Comparison of ENCODE assay signal across 8 cellular contexts in the genomic region with DNA sequence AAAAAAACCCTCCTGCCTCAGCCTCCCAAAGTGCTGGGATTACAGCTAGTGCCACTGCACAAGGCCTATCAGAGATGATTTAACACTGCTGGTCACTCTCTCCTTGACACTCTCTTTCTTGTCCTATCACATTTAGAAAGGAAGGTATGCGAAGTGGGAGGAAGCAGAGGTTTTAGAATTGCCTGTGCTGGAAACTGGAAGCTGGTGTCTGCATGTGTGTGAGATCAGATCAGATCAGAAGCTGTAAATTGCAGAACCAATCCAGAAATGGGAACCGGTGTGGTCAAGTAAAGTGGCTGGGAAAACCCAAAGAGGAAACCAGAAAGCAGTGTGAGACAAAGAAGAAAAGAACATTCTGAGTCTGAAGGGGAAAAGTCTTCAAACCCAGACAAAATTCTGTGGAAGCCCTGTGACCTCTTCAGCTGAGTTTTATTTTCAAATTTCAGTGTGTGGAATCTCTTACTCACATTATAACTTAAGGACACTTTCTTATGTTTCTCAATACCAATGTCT. TPM values are rescaled to one million over a fixed set of nuclear protein-coding genes. Genes with fewer than 3 reads are reported as not detected.
DNase-seq lines count a peak whose midpoint lies in the region; ATAC-seq, FAIRE-seq and TF ChIP-seq lines count a peak whose summit lies in the region.

No MANE protein-coding gene starts in this region.

- DNase-seq in GDM1 (lab: John Stamatoyannopoulos, UW) (peak; percentile 77), dermis blood vessel endothelial cell (no peak), H54 (ENCODE audit: insufficient read length, low spot score) (no peak), urothelium cell line (ENCODE audit: low spot score) (no peak), midbrain (lab: John Stamatoyannopoulos, UW) (no peak)
- DNase-seq in activated T-helper 1 cell treated with anti-CD3 and anti-CD28 coated beads, Interleukin-12 subunit alpha, Interleukin-12 subunit beta, Interleukin-2, Interleukin-4 antibody, amounts not matched to agents 30 ng/mL and 10 ng/mL and 1 ng/mL, durations not matched to agents 14 hours and 24 hours and 36 hours (ENCODE audit: low spot score) = peak; percentile 39

- H3K36me3 Mint-ChIP-seq in activated T-helper 1 cell treated with anti-CD3 and anti-CD28 coated beads, Interleukin-12 subunit alpha, Interleukin-12 subunit beta, Interleukin-2, Interleukin-4 antibody, amounts not matched to agents 30 ng/mL and 10 ng/mL and 1 ng/mL, durations not matched to agents 14 hours and 24 hours and 36 hours (ENCODE audit: low read depth) = no peaks in the 10 kb centered on the region

- peaks cover 38% of the 10 kb centered on the region for H3K4me1 Mint-ChIP-seq in activated T-helper 1 cell treated with anti-CD3 and anti-CD28 coated beads, Interleukin-12 subunit alpha, Interleukin-12 subunit beta, Interleukin-2, Interleukin-4 antibody, amounts not matched to agents 30 ng/mL and 10 ng/mL and 1 ng/mL, durations not matched to agents 14 hours and 24 hours and 36 hours (ENCODE audit: low read depth)

- H3K9me3 Mint-ChIP-seq in activated T-helper 1 cell treated with anti-CD3 and anti-CD28 coated beads, Interleukin-12 subunit alpha, Interleukin-12 subunit beta, Interleukin-2, Interleukin-4 antibody, amounts not matched to agents 30 ng/mL and 10 ng/mL and 1 ng/mL, durations not matched to agents 14 hours and 24 hours and 36 hours = peaks cover 6% of the 10 kb centered on the region

- intact Hi-C loops in activated T-helper 1 cell treated with anti-CD3 and anti-CD28 coated beads, Interleukin-12 subunit alpha, Interleukin-12 subunit beta, Interleukin-2, Interleukin-4 antibody, amounts not matched to agents 30 ng/mL and 10 ng/mL and 1 ng/mL, durations not matched to agents 14 hours and 24 hours and 36 hours (cut with micrococcal nuclease) = loop anchor here (1.0 to 10.0 kb wide), 10 partner anchors 8 to 1526 kb away; partner anchors contain the start of genes RAB5A and SGO1

- TF ChIP-seq POLR2A in H54 (IDR thresholded peaks at IDR 0.05; ENCODE audit: low read depth, low read length) = no peak

- H3K4me3 Mint-ChIP-seq in activated T-helper 1 cell treated with anti-CD3 and anti-CD28 coated beads, Interleukin-12 subunit alpha, Interleukin-12 subunit beta, Interleukin-2, Interleukin-4 antibody, amounts not matched to agents 30 ng/mL and 10 ng/mL and 1 ng/mL, durations not matched to agents 14 hours and 24 hours and 36 hours = peak overlapping the region; percentile 50

- ATAC-seq in GM19397 (IDR thresholded peaks at IDR 0.05; ENCODE audit: unreplicated experiment) (peak; percentile 83), HG03342 (IDR thresholded peaks at IDR 0.05; ENCODE audit: unreplicated experiment) (peak; percentile 77)

- H3K27ac Mint-ChIP-seq in activated T-helper 1 cell treated with anti-CD3 and anti-CD28 coated beads, Interleukin-12 subunit alpha, Interleukin-12 subunit beta, Interleukin-2, Interleukin-4 antibody, amounts not matched to agents 30 ng/mL and 10 ng/mL and 1 ng/mL, durations not matched to agents 14 hours and 24 hours and 36 hours = peak overlapping the region; percentile 95

- FAIRE-seq in H54 (lab: Jason Lieb, UNC) = no peak
- no peak for FAIRE-seq in urothelium cell line (lab: Jason Lieb, UNC)

- peaks cover 4% of the 10 kb centered on the region for H3K27me3 Mint-ChIP-seq in activated T-helper 1 cell treated with anti-CD3 and anti-CD28 coated beads, Interleukin-12 subunit alpha, Interleukin-12 subunit beta, Interleukin-2, Interleukin-4 antibody, amounts not matched to agents 30 ng/mL and 10 ng/mL and 1 ng/mL, durations not matched to agents 14 hours and 24 hours and 36 hours (ENCODE audit: insufficient read depth)

RNA-seq across cellular contexts. Expression of gene EFHB, which starts 2.8 kb away (rescaled TPM):
- total RNA-seq in activated T-helper 1 cell treated with anti-CD3 and anti-CD28 coated beads, Interleukin-12 subunit alpha, Interleukin-12 subunit beta, Interleukin-2, Interleukin-4 antibody, amounts not matched to agents 30 ng/mL and 10 ng/mL and 1 ng/mL, durations not matched to agents 14 hours and 24 hours and 36 hours = 0.24 and 0.34 TPM in 2 replicates
- 0.19 TPM in 1 of 2 replicates, not detected in the other for total RNA-seq in dermis blood vessel endothelial cell

RNA-seq across cellular contexts. Expression of gene RAB5A, which starts 15.7 kb away (rescaled TPM):
- 62.2 and 64.0 TPM in 2 replicates for total RNA-seq in activated T-helper 1 cell treated with anti-CD3 and anti-CD28 coated beads, Interleukin-12 subunit alpha, Interleukin-12 subunit beta, Interleukin-2, Interleukin-4 antibody, amounts not matched to agents 30 ng/mL and 10 ng/mL and 1 ng/mL, durations not matched to agents 14 hours and 24 hours and 36 hours
- total RNA-seq in dermis blood vessel endothelial cell = 92.1 and 110 TPM in 2 replicates

Comparison
In these comparisons a context has a peak if more than half of its experiments do, and no peak if none do; other contexts are left out.
1. DNase-seq: peak in GDM1 (single experiment) and activated T-helper 1 cell treated with anti-CD3 and anti-CD28 coated beads, Interleukin-12 subunit alpha, Interleukin-12 subunit beta, Interleukin-2, Interleukin-4 antibody, amounts not matched to agents 30 ng/mL and 10 ng/mL and 1 ng/mL, durations not matched to agents 14 hours and 24 hours and 36 hours (single experiment); none in dermis blood vessel endothelial cell (single experiment), H54 (single experiment), urothelium cell line (single experiment) and midbrain (single experiment).